ENCODE assay signal across 3 cellular contexts in genomic region chr2:110263462-110263861, GRCh38. TPM values are rescaled to one million over a fixed set of nuclear protein-coding genes. Genes with fewer than 3 reads are reported as not detected.
DNase-seq lines count a peak whose midpoint lies in the region; ATAC-seq and TF ChIP-seq lines count a peak whose summit lies in the region.
"Not testable (repeated sequence)": the region's sequence is repeated elsewhere in the genome, so short reads cannot be mapped to it uniquely, and the experiment has no call there.
"Had no signal": no experiment of that assay in that cellular context is flagged by ENCODE, and none has a peak within 500 bp of the region (broad histone marks: within the 10 kb centered on the region; RNA-seq: fewer than 3 reads in every experiment).

No MANE protein-coding gene starts in this region.

- H3K36me3 ChIP-seq in gastrocnemius medialis = not testable (repeated sequence)

- H3K9me3 ChIP-seq in gastrocnemius medialis = not testable (repeated sequence)

- TF ChIP-seq CTCF in gastrocnemius medialis (IDR thresholded peaks at IDR 0.05 in 4 of 5, conservative IDR thresholded peaks at IDR 0.05 in 1 of 5) = not testable (repeated sequence)

- intact Hi-C loops in sciatic nerve (cut with DNase I); gastrocnemius medialis (cut with DNase I; ENCODE audit: low total_unique reads): not testable (repeated sequence)

- H3K4me1 ChIP-seq in gastrocnemius medialis = not testable (repeated sequence)

- in situ Hi-C loops in gastrocnemius medialis (cut with MboI; ENCODE audit: low sequenced_read_pairs in 4 of 4) = not testable (repeated sequence)

- not testable (repeated sequence) for H3K4me3 ChIP-seq in gastrocnemius medialis

- TF ChIP-seq POLR2A in gastrocnemius medialis (IDR thresholded peaks at IDR 0.05) = not testable (repeated sequence)

- ATAC-seq in sciatic nerve (peak; percentile 69), gastrocnemius medialis (peak; percentile 49 to 52)

- not testable (repeated sequence) for H3K27me3 ChIP-seq in gastrocnemius medialis

- DNase-seq in sciatic nerve (ENCODE audit: low spot score); gastrocnemius medialis: not testable (repeated sequence)

- not testable (repeated sequence) for H3K27ac ChIP-seq in gastrocnemius medialis

RNA-seq across cellular contexts. Expression of gene MTLN, which starts 51.1 kb away (rescaled TPM):
- 31.9 TPM for total RNA-seq in sciatic nerve
- 100 to 1,000 TPM; 141 to 685 (median 391) TPM for total RNA-seq in gastrocnemius medialis

RNA-seq across cellular contexts. Expression of gene NPHP1, which starts 58.6 kb away (rescaled TPM):
- total RNA-seq in sciatic nerve (8.3 TPM), gastrocnemius medialis (10 to 100 TPM in 1 of 4 donors, 1 to 10 TPM in 3; 3.8 to 10.3 (median 4.6) TPM)
- total RNA-seq: CD4-positive, CD25-positive, alpha-beta regulatory T cell had no signal
